ENCODE assay signal across 27 cellular contexts in genomic region chr9:110814159-110814558, GRCh38.
DNase-seq lines count a peak whose midpoint lies in the region; ATAC-seq, FAIRE-seq and TF ChIP-seq lines count a peak whose summit lies in the region.
"Had no signal": no experiment of that assay in that cellular context is flagged by ENCODE, and none has a peak within 500 bp of the region (broad histone marks: within the 10 kb centered on the region; RNA-seq: fewer than 3 reads in every experiment).

No MANE protein-coding gene starts in this region.

- no peak for TF ChIP-seq EP300 in GM12878 (IDR thresholded peaks at IDR 0.05; ENCODE audit: borderline replicate concordance in 1 of 2, control insufficient read depth in 1 of 2, low read depth in 2 of 2, low read length in 2 of 2)

- TF ChIP-seq CTCF in GM12878 (IDR thresholded peaks at IDR 0.05 in 2 of 3, conservative IDR thresholded peaks at IDR 0.05 in 1 of 3; ENCODE audit: control insufficient read depth in 2 of 3, extremely low read depth in 1 of 3, insufficient read depth in 1 of 3, low read depth in 3 of 3, low read length in 3 of 3) = no peak
- no peak for TF ChIP-seq CTCF in mucosa of descending colon (IDR thresholded peaks at IDR 0.05)
- TF ChIP-seq CTCF in ascending aorta (IDR thresholded peaks at IDR 0.05) = no peak

- TF ChIP-seq POLR2A in GM12878 (IDR thresholded peaks at IDR 0.05; ENCODE audit: low read depth, low read length) = no peak

- DNase-seq in ELR (ENCODE audit: low read depth) = peak; percentile 63
- DNase-seq in NCI-H226 = peak; percentile 99
- DNase-seq in GM12878 (ENCODE audit: low read depth, low spot score) = no peak
- no peak for DNase-seq in mucosa of descending colon
- DNase-seq in stimulated activated CD4-positive, alpha-beta T cell treated with anti-CD3 and anti-CD28 coated beads, Interleukin-15, amount 100 ng/mL, for 24 hours = no peak
- DNase-seq in ascending aorta (ENCODE audit: low spot score in 2 of 2) = no peak
- DNase-seq: activated CD4-positive, CD25-positive, alpha-beta regulatory T cell; activated naive CD4-positive, alpha-beta T cell treated with anti-CD3 and anti-CD28 coated beads for 36 hours; adrenal gland; brain microvascular endothelial cell; C1 segment of cervical spinal cord; DND-41; effector CD8-positive, alpha-beta T cell; erythroblast; foreskin melanocyte; NCI-H146; NCI-H446 treated with DMSO at 0.1 percent for 48 hours; posterior cingulate gyrus; right cardiac atrium; SHP77; stimulated activated CD4-positive, alpha-beta T cell treated with anti-CD3 and anti-CD28 coated beads, Interleukin-4, amount 100 ng/mL, for 24 hours had no signal

- H3K27me3 ChIP-seq in GM12878 (replicated peaks in 1 of 2; ENCODE audit: control insufficient read depth in 2 of 2, insufficient read depth in 2 of 2, low read length in 1 of 2) (no peaks in the 10 kb centered on the region), ascending aorta (no peaks in the 10 kb centered on the region)
- H3K27me3 ChIP-seq: adrenal gland, brain microvascular endothelial cell had no signal

- H3K79me2 ChIP-seq in GM12878 (ENCODE audit: control insufficient read depth, insufficient read depth, low read length) = no peaks in the 10 kb centered on the region

- H2AFZ ChIP-seq in GM12878 (ENCODE audit: control insufficient read depth, low read depth, low read length) = no peak overlapping the region

- ATAC-seq in GM12878 (no peak), mucosa of descending colon (peak; percentile 82), GM21423 (IDR thresholded peaks at IDR 0.05; ENCODE audit: unreplicated experiment) (no peak), HG02678 (IDR thresholded peaks at IDR 0.05; ENCODE audit: unreplicated experiment) (no peak)
- ATAC-seq: right cardiac atrium; stimulated activated memory B cell treated with anti-CD40 and anti-IgM and Interleukin-4, amounts not matched to agents 10 μg/mL and 1 μg/mL and 100 μg/mL, for 72 hours had no signal

- no peak overlapping the region for H3K9ac ChIP-seq in GM12878 (ENCODE audit: control insufficient read depth, insufficient read depth, low read length)

- 93% methylated on average over 2 of the region's 2 CpGs for WGBS in GM12878 (ENCODE audit: insufficient coverage, insufficient replicate concordance, low lambda C conversion rate, missing lambda C conversion rate)

- H3K9me3 ChIP-seq in GM12878 (replicated peaks; ENCODE audit: control insufficient read depth, insufficient read depth, low read length) (peaks cover 2% of the 10 kb centered on the region), mucosa of descending colon (no peaks in the 10 kb centered on the region), ascending aorta (no peaks in the 10 kb centered on the region)
- H3K9me3 ChIP-seq: adrenal gland had no signal

- no peak for FAIRE-seq in GM12878 (lab: Jason Lieb, UNC)
- FAIRE-seq: colon, GM12892, H1 had no signal

- H3K4me1 ChIP-seq in GM12878 (ENCODE audit: control insufficient read depth, insufficient read depth, low read length) = peaks cover 6% of the 10 kb centered on the region
- no peaks in the 10 kb centered on the region for H3K4me1 ChIP-seq in mucosa of descending colon (ENCODE audit: low read depth)
- H3K4me1 ChIP-seq in ascending aorta = no peaks in the 10 kb centered on the region
- H3K4me1 ChIP-seq: adrenal gland had no signal

- SMC1A ChIA-PET in GM12878 (lab: Charles Lee; ENCODE audit: uncharacterized antibody, unreplicated experiment) = interaction anchor here (1.0 to 2.1 kb wide), 4 partner anchors 10 to 225 kb away, joined by 3 to 5 read pairs (median 4); no protein-coding TSS in a partner anchor

- no TSS peak for BruUV-seq in GM12878 (replicated peaks; lab: Mats Ljungman, UMichigan)

- in situ Hi-C loops in GM12878 (cut with MboI) = no loop called here

- H3K4me2 ChIP-seq in GM12878 (ENCODE audit: control insufficient read depth, insufficient read depth) = no peak overlapping the region

- RAD21 ChIA-PET in GM12878 (lab: Charles Lee; ENCODE audit: unreplicated experiment) = interaction anchor here (0.6 to 1.2 kb wide), 2 partner anchors 9 to 40 kb away, joined by 3 to 5 read pairs; no protein-coding TSS in a partner anchor

- intact Hi-C loops in GM12878 (cut with micrococcal nuclease; ENCODE audit: unreplicated experiment) = no loop called here
- intact Hi-C loops in mucosa of descending colon (cut with DNase I, micrococcal nuclease) = no loop called here
- intact Hi-C loops in ascending aorta (cut with DNase I) = no loop called here

- no peaks in the 10 kb centered on the region for H3K36me3 ChIP-seq in GM12878 (ENCODE audit: control insufficient read depth in 2 of 2, insufficient read depth in 2 of 2, low read length in 1 of 2)
- H3K36me3 ChIP-seq in mucosa of descending colon (ENCODE audit: low read depth) = no peaks in the 10 kb centered on the region
- no peaks in the 10 kb centered on the region for H3K36me3 ChIP-seq in ascending aorta
- H3K36me3 ChIP-seq: adrenal gland, brain microvascular endothelial cell had no signal

- TF ChIP-seq RAD21 in GM12878 (IDR thresholded peaks at IDR 0.05; ENCODE audit: insufficient read depth, low read depth, low read length) = no peak

- CTCF ChIA-PET in GM12878 (lab: Yijun Ruan, JAX) = interaction anchor here (1.0 kb wide), 2 partner anchors 58 to 191 kb away, joined by 3 to 4 read pairs; no protein-coding TSS in a partner anchor

- POLR2A ChIA-PET in GM12878 (lab: Charles Lee) = no interaction called here

- H3K27ac ChIP-seq in GM12878 (ENCODE audit: control insufficient read depth, insufficient read depth) (no peak overlapping the region), ascending aorta (no peak overlapping the region)
- H3K27ac ChIP-seq: adrenal gland, brain microvascular endothelial cell had no signal

- H4K20me1 ChIP-seq in GM12878 (ENCODE audit: control insufficient read depth, insufficient read depth) = no peaks in the 10 kb centered on the region

- H3K4me3 ChIP-seq in GM12878 (no peak overlapping the region), mucosa of descending colon (no peak overlapping the region), ascending aorta (no peak overlapping the region)
- H3K4me3 ChIP-seq: adrenal gland had no signal

TF ChIP-seq in GM12878, 131 proteins besides CTCF, POLR2A, EP300 and RAD21:
- no peak for TF ChIP-seq MLLT1 (IDR thresholded peaks at IDR 0.05)
- TF ChIP-seq YY1 (IDR thresholded peaks at IDR 0.05; ENCODE audit: low read depth, low read length) = no peak
- no peak for TF ChIP-seq CBX3 (IDR thresholded peaks at IDR 0.05; ENCODE audit: borderline replicate concordance, low read depth)
- TF ChIP-seq POLR2AphosphoS2 (IDR thresholded peaks at IDR 0.05; ENCODE audit: low read depth, low read length) = no peak
- 0 out of 2 replicates have a peak, but pooled peaks have one; percentile 8 for TF ChIP-seq ZBTB33 (IDR thresholded peaks at IDR 0.05)

Comparison
In these comparisons a context has a peak if more than half of its experiments do, and no peak if none do; other contexts are left out.
1. DNase-seq: peak in ELR (single experiment) and NCI-H226 (single experiment); none in GM12878 (single experiment), mucosa of descending colon (0 of 3), stimulated activated CD4-positive, alpha-beta T cell treated with anti-CD3 and anti-CD28 coated beads, Interleukin-15, amount 100 ng/mL, for 24 hours (single experiment) and ascending aorta (0 of 2).